ENCODE assay signal across 22 cellular contexts in the genomic region with DNA sequence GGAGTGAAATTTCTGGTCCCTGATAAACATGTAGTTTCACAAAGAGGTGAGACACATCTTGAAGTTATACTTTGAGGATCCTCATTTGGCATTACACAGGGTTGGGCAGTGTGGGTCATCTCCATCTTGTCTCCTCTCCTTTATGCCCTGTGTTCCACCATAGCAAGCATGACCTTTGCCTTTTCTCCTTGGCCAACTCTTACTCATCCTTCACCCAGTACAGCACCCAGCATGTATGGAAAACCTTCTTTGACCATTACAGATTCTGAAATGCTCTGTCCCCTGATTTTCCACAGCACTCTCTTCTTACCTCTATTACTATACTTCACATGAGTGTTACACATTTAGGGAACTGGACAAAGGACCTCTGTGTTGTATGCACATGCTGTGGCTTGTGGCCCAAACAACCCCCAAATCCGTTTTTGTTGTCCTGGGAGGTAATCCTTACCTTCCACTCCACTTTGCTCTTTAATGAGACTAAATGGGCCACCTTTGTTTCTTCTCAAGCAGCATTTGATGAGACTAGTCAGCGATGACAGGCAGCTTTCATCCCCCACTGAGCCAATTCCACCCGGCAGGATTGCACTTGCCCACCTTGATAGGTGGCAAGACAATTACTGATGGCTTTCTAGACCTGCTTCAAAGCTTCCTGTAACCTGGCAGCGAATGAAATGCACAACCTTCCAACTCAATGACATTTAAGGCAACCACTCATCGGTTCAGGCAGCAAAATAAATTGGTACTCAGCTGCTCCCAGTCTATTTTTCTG.
DNase-seq lines count a peak whose midpoint lies in the region; TF ChIP-seq lines count a peak whose summit lies in the region.
"Had no signal": no experiment of that assay in that cellular context is flagged by ENCODE, and none has a peak within 500 bp of the region (broad histone marks: within the 10 kb centered on the region; RNA-seq: fewer than 3 reads in every experiment).

No MANE protein-coding gene starts in this region.

- H3K27me3 Mint-ChIP-seq in activated T-helper 1 cell treated with anti-CD3 and anti-CD28 coated beads, Interleukin-12 subunit alpha, Interleukin-12 subunit beta, Interleukin-2, Interleukin-4 antibody, amounts not matched to agents 30 ng/mL and 10 ng/mL and 1 ng/mL, durations not matched to agents 14 hours and 24 hours and 36 hours (ENCODE audit: insufficient read depth), result peaks cover 78% of the 10 kb centered on the region

- H3K27me3 ChIP-seq in brain microvascular endothelial cell (replicated peaks), result no peaks in the 10 kb centered on the region
- H3K27me3 ChIP-seq: ovary, vagina had no signal

- peaks cover 1% of the 10 kb centered on the region for H3K36me3 Mint-ChIP-seq in activated T-helper 1 cell treated with anti-CD3 and anti-CD28 coated beads, Interleukin-12 subunit alpha, Interleukin-12 subunit beta, Interleukin-2, Interleukin-4 antibody, amounts not matched to agents 30 ng/mL and 10 ng/mL and 1 ng/mL, durations not matched to agents 14 hours and 24 hours and 36 hours (ENCODE audit: low read depth)
- H3K36me3 Mint-ChIP-seq: IgD-negative memory B cell, T-cell had no signal

- no peak overlapping the region for H3K4me3 Mint-ChIP-seq in activated T-helper 1 cell treated with anti-CD3 and anti-CD28 coated beads, Interleukin-12 subunit alpha, Interleukin-12 subunit beta, Interleukin-2, Interleukin-4 antibody, amounts not matched to agents 30 ng/mL and 10 ng/mL and 1 ng/mL, durations not matched to agents 14 hours and 24 hours and 36 hours
- H3K4me3 Mint-ChIP-seq: activated T-helper 17 cell treated with anti-CD3 and anti-CD28 coated beads, Interleukin-2, amount 50 U/mL, for 72 hours had no signal

- peak overlapping the region; percentile 56 for H3K4me3 ChIP-seq in fibroblast of the aortic adventitia (ENCODE audit: low read depth, low read length)
- H3K4me3 ChIP-seq in brain microvascular endothelial cell (ENCODE audit: low read depth, low read length), result no peak overlapping the region
- H3K4me3 ChIP-seq: lower lobe of right lung, ovary, PC-9, vagina had no signal

- no peaks in the 10 kb centered on the region for H3K4me1 Mint-ChIP-seq in activated T-helper 1 cell treated with anti-CD3 and anti-CD28 coated beads, Interleukin-12 subunit alpha, Interleukin-12 subunit beta, Interleukin-2, Interleukin-4 antibody, amounts not matched to agents 30 ng/mL and 10 ng/mL and 1 ng/mL, durations not matched to agents 14 hours and 24 hours and 36 hours (ENCODE audit: low read depth)

- DNase-seq in COR-L47 (lab: John Stamatoyannopoulos, UW) (peak; percentile 81), NCI-H1417 treated with DMSO at 0.1 percent for 48 hours (lab: John Stamatoyannopoulos, UW) (peak; percentile 89), NCI-H345 treated with DMSO at 0.1 percent for 48 hours (lab: John Stamatoyannopoulos, UW; ENCODE audit: unreplicated experiment) (peak; percentile 96), fibroblast of the aortic adventitia (ENCODE audit: low read depth) (no peak), brain microvascular endothelial cell (no peak), SIG-M5 treated with dmso at 0.1 percent for 504 hours (lab: John Stamatoyannopoulos, UW; ENCODE audit: unreplicated experiment) (no peak)
- DNase-seq in activated T-helper 1 cell treated with anti-CD3 and anti-CD28 coated beads, Interleukin-12 subunit alpha, Interleukin-12 subunit beta, Interleukin-2, Interleukin-4 antibody, amounts not matched to agents 30 ng/mL and 10 ng/mL and 1 ng/mL, durations not matched to agents 14 hours and 24 hours and 36 hours (ENCODE audit: low spot score), result no peak
- no peak for DNase-seq in stimulated activated naive CD4-positive, alpha-beta T cell (lab: John Stamatoyannopoulos, UW)
- DNase-seq: activated CD4-positive, alpha-beta T cell treated with anti-CD3 and anti-CD28 coated beads for 48 hours; heart left ventricle; lower lobe of right lung; NCI-H2171; ovary; PC-9; SHP77 treated with DMSO at 0.1 percent for 48 hours; stimulated activated CD4-positive, alpha-beta T cell treated with anti-CD3 and anti-CD28 coated beads, Interleukin-15, amount 100 ng/mL, for 24 hours; T-cell had no signal

- intact Hi-C loops in activated T-helper 1 cell treated with anti-CD3 and anti-CD28 coated beads, Interleukin-12 subunit alpha, Interleukin-12 subunit beta, Interleukin-2, Interleukin-4 antibody, amounts not matched to agents 30 ng/mL and 10 ng/mL and 1 ng/mL, durations not matched to agents 14 hours and 24 hours and 36 hours (cut with micrococcal nuclease), result loop anchor here (2.0 kb wide), 1 partner anchor 25 kb away; no protein-coding TSS in a partner anchor

- no peak overlapping the region for H3K27ac Mint-ChIP-seq in activated T-helper 1 cell treated with anti-CD3 and anti-CD28 coated beads, Interleukin-12 subunit alpha, Interleukin-12 subunit beta, Interleukin-2, Interleukin-4 antibody, amounts not matched to agents 30 ng/mL and 10 ng/mL and 1 ng/mL, durations not matched to agents 14 hours and 24 hours and 36 hours
- H3K27ac Mint-ChIP-seq: activated naive CD8-positive, alpha-beta T cell; activated T-helper 17 cell treated with anti-CD3 and anti-CD28 coated beads, Interleukin-2, amount 50 U/mL, for 72 hours; B cell; IgD-negative memory B cell; T-cell had no signal

- no peak overlapping the region for H3K27ac ChIP-seq in brain microvascular endothelial cell
- H3K27ac ChIP-seq: heart left ventricle, lower lobe of right lung, vagina had no signal

- H3K36me3 ChIP-seq in brain microvascular endothelial cell (replicated peaks), result no peaks in the 10 kb centered on the region
- H3K36me3 ChIP-seq: heart left ventricle, lower lobe of right lung, ovary, vagina had no signal

- H3K9me3 Mint-ChIP-seq in activated T-helper 1 cell treated with anti-CD3 and anti-CD28 coated beads, Interleukin-12 subunit alpha, Interleukin-12 subunit beta, Interleukin-2, Interleukin-4 antibody, amounts not matched to agents 30 ng/mL and 10 ng/mL and 1 ng/mL, durations not matched to agents 14 hours and 24 hours and 36 hours, result no peaks in the 10 kb centered on the region
- H3K9me3 Mint-ChIP-seq: T-cell had no signal

- TF ChIP-seq CTCF in fibroblast of the aortic adventitia (IDR thresholded peaks at IDR 0.05; ENCODE audit: insufficient read depth, low read length), result no peak
- no peak for TF ChIP-seq CTCF in brain microvascular endothelial cell (IDR thresholded peaks at IDR 0.05; ENCODE audit: low read depth, low read length, missing control alignments)

- in situ Hi-C loops in brain microvascular endothelial cell (cut with HindIII; ENCODE audit: low pct_ligation_motif_present, low sequenced_read_pairs), result no loop called here

Comparison
In these comparisons a context has a peak if more than half of its experiments do, and no peak if none do; other contexts are left out.
1. DNase-seq: peak in COR-L47 (single experiment), NCI-H1417 treated with DMSO at 0.1 percent for 48 hours (single experiment) and NCI-H345 treated with DMSO at 0.1 percent for 48 hours (single experiment); none in fibroblast of the aortic adventitia (single experiment), brain microvascular endothelial cell (single experiment), activated T-helper 1 cell treated with anti-CD3 and anti-CD28 coated beads, Interleukin-12 subunit alpha, Interleukin-12 subunit beta, Interleukin-2, Interleukin-4 antibody, amounts not matched to agents 30 ng/mL and 10 ng/mL and 1 ng/mL, durations not matched to agents 14 hours and 24 hours and 36 hours (single experiment), stimulated activated naive CD4-positive, alpha-beta T cell (0 of 6) and SIG-M5 treated with dmso at 0.1 percent for 504 hours (single experiment).